1 cellular context compared by ENCODE assay signal in genomic region chr10:20885678-20886077, GRCh38.
A peak's percentile ranks its signal among the peaks of the same experiment; 100 is the strongest.
TF ChIP-seq lines count a peak whose summit lies in the region.

No MANE protein-coding gene starts in this region.

TF ChIP-seq in HEK293, 187 proteins besides CTCF, POLR2A, EP300 and RAD21 (continued from another document and continues in another):
- TF ChIP-seq, protein P1, sequence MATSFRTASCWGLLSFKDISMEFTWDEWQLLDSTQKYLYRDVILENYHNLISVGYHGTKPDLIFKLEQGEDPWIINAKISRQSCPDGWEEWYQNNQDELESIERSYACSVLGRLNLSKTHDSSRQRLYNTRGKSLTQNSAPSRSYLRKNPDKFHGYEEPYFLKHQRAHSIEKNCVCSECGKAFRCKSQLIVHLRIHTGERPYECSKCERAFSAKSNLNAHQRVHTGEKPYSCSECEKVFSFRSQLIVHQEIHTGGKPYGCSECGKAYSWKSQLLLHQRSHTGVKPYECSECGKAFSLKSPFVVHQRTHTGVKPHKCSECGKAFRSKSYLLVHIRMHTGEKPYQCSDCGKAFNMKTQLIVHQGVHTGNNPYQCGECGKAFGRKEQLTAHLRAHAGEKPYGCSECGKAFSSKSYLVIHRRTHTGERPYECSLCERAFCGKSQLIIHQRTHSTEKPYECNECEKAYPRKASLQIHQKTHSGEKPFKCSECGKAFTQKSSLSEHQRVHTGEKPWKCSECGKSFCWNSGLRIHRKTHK (tag by site-specific recombination; IDR thresholded peaks at IDR 0.05) = no peak
- TF ChIP-seq ZNF639 (tag by site-specific recombination; IDR thresholded peaks at IDR 0.05) (peak; percentile 96), ZNF549 (tag by site-specific recombination; IDR thresholded peaks at IDR 0.05) (no peak), ZFP41 (tag by site-specific recombination; IDR thresholded peaks at IDR 0.05; ENCODE audit: borderline replicate concordance) (no peak), KLF1 (tag by site-specific recombination; IDR thresholded peaks at IDR 0.05) (no peak), ZNF626 (tag by site-specific recombination; IDR thresholded peaks at IDR 0.05) (no peak), ZNF133 (tag by site-specific recombination; IDR thresholded peaks at IDR 0.05) (no peak), ZNF501 (tag by site-specific recombination; IDR thresholded peaks at IDR 0.05) (0 out of 2 replicates have a peak, but pooled peaks have one; percentile 63), ZNF19 (tag by site-specific recombination; IDR thresholded peaks at IDR 0.05; ENCODE audit: low read depth) (no peak), ZNF138 (tag by site-specific recombination; IDR thresholded peaks at IDR 0.05; ENCODE audit: borderline replicate concordance) (no peak), ZNF768 (tag by site-specific recombination; IDR thresholded peaks at IDR 0.05) (no peak), ZNF777 (tag by site-specific recombination; IDR thresholded peaks at IDR 0.05; ENCODE audit: borderline replicate concordance) (no peak), ZNF23 (tag by site-specific recombination; IDR thresholded peaks at IDR 0.05; ENCODE audit: borderline replicate concordance) (no peak), ZNF174 (tag by site-specific recombination; IDR thresholded peaks at IDR 0.05) (no peak), KLF10 (tag by site-specific recombination; IDR thresholded peaks at IDR 0.05) (peak; percentile 80), ZNF664 (tag by site-specific recombination; IDR thresholded peaks at IDR 0.05) (peak; percentile 44), ZNF561 (tag by site-specific recombination; IDR thresholded peaks at IDR 0.05; ENCODE audit: borderline replicate concordance) (no peak), ZNF146 (tag by site-specific recombination; IDR thresholded peaks at IDR 0.05) (0 out of 2 replicates have a peak, but pooled peaks have one; percentile 36), ZNF132 (tag by site-specific recombination; IDR thresholded peaks at IDR 0.05; ENCODE audit: borderline replicate concordance) (no peak), ZNF624 (tag by site-specific recombination; IDR thresholded peaks at IDR 0.05) (no peak), ZNF654 (tag by site-specific recombination; IDR thresholded peaks at IDR 0.05; ENCODE audit: low read depth) (peak; percentile 8; the same call in 1 of the 2 replicates), ZBTB20 (tag by site-specific recombination; IDR thresholded peaks at IDR 0.05) (no peak), ZNF530 (tag by site-specific recombination; IDR thresholded peaks at IDR 0.05; ENCODE audit: low read depth) (no peak), YY2 (tag by site-specific recombination; IDR thresholded peaks at IDR 0.05) (peak; percentile 64), PRDM1 (tag by site-specific recombination; IDR thresholded peaks at IDR 0.05) (peak; percentile 61; the same call in 1 of the 2 replicates), ZNF2 (tag by site-specific recombination; IDR thresholded peaks at IDR 0.05) (no peak), GLIS1 (tag by site-specific recombination; IDR thresholded peaks at IDR 0.05) (peak; percentile 22; the same call in 1 of the 2 replicates), TCF7L2 (IDR thresholded peaks at IDR 0.05; ENCODE audit: borderline replicate concordance, low read depth, low read length) (peak; percentile 76; the same call in 1 of the 2 replicates), ZNF776 (tag by site-specific recombination; IDR thresholded peaks at IDR 0.05; ENCODE audit: borderline replicate concordance) (no peak), ZNF837 (tag by site-specific recombination; IDR thresholded peaks at IDR 0.05) (no peak)
- TF ChIP-seq, protein P2, sequence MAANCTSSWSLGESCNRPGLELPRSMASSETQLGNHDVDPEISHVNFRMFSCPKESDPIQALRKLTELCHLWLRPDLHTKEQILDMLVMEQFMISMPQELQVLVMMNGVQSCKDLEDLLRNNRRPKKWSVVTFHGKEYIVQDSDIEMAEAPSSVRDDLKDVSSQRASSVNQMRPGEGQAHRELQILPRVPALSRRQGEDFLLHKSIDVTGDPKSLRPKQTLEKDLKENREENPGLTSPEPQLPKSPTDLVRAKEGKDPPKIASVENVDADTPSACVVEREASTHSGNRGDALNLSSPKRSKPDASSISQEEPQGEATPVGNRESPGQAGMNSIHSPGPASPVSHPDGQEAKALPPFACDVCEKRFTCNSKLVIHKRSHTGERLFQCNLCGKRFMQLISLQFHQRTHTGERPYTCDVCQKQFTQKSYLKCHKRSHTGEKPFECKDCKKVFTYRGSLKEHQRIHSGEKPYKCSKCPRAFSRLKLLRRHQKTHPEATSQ (tag by site-specific recombination; IDR thresholded peaks at IDR 0.05) = no peak
- TF ChIP-seq, protein P3, sequence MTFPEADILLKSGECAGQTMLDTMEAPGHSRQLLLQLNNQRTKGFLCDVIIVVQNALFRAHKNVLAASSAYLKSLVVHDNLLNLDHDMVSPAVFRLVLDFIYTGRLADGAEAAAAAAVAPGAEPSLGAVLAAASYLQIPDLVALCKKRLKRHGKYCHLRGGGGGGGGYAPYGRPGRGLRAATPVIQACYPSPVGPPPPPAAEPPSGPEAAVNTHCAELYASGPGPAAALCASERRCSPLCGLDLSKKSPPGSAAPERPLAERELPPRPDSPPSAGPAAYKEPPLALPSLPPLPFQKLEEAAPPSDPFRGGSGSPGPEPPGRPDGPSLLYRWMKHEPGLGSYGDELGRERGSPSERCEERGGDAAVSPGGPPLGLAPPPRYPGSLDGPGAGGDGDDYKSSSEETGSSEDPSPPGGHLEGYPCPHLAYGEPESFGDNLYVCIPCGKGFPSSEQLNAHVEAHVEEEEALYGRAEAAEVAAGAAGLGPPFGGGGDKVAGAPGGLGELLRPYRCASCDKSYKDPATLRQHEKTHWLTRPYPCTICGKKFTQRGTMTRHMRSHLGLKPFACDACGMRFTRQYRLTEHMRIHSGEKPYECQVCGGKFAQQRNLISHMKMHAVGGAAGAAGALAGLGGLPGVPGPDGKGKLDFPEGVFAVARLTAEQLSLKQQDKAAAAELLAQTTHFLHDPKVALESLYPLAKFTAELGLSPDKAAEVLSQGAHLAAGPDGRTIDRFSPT (tag by site-specific recombination; IDR thresholded peaks at IDR 0.05) = peak; percentile 88
- TF ChIP-seq, protein P4, sequence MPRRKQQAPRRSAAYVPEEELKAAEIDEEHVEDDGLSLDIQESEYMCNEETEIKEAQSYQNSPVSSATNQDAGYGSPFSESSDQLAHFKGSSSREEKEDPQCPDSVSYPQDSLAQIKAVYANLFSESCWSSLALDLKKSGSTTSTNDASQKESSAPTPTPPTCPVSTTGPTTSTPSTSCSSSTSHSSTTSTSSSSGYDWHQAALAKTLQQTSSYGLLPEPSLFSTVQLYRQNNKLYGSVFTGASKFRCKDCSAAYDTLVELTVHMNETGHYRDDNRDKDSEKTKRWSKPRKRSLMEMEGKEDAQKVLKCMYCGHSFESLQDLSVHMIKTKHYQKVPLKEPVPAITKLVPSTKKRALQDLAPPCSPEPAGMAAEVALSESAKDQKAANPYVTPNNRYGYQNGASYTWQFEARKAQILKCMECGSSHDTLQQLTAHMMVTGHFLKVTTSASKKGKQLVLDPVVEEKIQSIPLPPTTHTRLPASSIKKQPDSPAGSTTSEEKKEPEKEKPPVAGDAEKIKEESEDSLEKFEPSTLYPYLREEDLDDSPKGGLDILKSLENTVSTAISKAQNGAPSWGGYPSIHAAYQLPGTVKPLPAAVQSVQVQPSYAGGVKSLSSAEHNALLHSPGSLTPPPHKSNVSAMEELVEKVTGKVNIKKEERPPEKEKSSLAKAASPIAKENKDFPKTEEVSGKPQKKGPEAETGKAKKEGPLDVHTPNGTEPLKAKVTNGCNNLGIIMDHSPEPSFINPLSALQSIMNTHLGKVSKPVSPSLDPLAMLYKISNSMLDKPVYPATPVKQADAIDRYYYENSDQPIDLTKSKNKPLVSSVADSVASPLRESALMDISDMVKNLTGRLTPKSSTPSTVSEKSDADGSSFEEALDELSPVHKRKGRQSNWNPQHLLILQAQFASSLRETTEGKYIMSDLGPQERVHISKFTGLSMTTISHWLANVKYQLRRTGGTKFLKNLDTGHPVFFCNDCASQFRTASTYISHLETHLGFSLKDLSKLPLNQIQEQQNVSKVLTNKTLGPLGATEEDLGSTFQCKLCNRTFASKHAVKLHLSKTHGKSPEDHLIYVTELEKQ (tag by site-specific recombination; IDR thresholded peaks at IDR 0.05; ENCODE audit: borderline replicate concordance) = peak; percentile 88
- TF ChIP-seq, protein P5, sequence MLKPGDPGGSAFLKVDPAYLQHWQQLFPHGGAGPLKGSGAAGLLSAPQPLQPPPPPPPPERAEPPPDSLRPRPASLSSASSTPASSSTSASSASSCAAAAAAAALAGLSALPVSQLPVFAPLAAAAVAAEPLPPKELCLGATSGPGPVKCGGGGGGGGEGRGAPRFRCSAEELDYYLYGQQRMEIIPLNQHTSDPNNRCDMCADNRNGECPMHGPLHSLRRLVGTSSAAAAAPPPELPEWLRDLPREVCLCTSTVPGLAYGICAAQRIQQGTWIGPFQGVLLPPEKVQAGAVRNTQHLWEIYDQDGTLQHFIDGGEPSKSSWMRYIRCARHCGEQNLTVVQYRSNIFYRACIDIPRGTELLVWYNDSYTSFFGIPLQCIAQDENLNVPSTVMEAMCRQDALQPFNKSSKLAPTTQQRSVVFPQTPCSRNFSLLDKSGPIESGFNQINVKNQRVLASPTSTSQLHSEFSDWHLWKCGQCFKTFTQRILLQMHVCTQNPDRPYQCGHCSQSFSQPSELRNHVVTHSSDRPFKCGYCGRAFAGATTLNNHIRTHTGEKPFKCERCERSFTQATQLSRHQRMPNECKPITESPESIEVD (tag by site-specific recombination; IDR thresholded peaks at IDR 0.05) = peak; percentile 97
- TF ChIP-seq, protein P6, sequence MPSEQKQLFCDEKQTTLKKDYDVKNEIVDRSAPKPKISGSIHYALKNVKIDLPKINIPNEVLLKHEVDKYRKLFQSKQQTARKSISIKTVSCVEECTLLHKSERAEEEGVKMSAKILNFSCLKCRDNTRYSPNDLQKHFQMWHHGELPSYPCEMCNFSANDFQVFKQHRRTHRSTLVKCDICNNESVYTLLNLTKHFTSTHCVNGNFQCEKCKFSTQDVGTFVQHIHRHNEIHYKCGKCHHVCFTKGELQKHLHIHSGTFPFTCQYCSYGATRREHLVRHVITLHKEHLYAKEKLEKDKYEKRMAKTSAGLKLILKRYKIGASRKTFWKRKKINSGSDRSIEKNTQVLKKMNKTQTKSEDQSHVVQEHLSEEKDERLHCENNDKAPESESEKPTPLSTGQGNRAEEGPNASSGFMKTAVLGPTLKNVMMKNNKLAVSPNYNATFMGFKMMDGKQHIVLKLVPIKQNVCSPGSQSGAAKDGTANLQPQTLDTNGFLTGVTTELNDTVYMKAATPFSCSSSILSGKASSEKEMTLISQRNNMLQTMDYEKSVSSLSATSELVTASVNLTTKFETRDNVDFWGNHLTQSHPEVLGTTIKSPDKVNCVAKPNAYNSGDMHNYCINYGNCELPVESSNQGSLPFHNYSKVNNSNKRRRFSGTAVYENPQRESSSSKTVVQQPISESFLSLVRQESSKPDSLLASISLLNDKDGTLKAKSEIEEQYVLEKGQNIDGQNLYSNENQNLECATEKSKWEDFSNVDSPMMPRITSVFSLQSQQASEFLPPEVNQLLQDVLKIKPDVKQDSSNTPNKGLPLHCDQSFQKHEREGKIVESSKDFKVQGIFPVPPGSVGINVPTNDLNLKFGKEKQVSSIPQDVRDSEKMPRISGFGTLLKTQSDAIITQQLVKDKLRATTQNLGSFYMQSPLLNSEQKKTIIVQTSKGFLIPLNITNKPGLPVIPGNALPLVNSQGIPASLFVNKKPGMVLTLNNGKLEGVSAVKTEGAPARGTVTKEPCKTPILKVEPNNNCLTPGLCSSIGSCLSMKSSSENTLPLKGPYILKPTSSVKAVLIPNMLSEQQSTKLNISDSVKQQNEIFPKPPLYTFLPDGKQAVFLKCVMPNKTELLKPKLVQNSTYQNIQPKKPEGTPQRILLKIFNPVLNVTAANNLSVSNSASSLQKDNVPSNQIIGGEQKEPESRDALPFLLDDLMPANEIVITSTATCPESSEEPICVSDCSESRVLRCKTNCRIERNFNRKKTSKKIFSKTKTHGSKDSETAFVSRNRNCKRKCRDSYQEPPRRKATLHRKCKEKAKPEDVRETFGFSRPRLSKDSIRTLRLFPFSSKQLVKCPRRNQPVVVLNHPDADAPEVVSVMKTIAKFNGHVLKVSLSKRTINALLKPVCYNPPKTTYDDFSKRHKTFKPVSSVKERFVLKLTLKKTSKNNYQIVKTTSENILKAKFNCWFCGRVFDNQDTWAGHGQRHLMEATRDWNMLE (tag by site-specific recombination; conservative IDR thresholded peaks at IDR 0.05; ENCODE audit: low read depth) = peak; percentile 38; the same call in 1 of the 2 replicates
- TF ChIP-seq, protein P7, sequence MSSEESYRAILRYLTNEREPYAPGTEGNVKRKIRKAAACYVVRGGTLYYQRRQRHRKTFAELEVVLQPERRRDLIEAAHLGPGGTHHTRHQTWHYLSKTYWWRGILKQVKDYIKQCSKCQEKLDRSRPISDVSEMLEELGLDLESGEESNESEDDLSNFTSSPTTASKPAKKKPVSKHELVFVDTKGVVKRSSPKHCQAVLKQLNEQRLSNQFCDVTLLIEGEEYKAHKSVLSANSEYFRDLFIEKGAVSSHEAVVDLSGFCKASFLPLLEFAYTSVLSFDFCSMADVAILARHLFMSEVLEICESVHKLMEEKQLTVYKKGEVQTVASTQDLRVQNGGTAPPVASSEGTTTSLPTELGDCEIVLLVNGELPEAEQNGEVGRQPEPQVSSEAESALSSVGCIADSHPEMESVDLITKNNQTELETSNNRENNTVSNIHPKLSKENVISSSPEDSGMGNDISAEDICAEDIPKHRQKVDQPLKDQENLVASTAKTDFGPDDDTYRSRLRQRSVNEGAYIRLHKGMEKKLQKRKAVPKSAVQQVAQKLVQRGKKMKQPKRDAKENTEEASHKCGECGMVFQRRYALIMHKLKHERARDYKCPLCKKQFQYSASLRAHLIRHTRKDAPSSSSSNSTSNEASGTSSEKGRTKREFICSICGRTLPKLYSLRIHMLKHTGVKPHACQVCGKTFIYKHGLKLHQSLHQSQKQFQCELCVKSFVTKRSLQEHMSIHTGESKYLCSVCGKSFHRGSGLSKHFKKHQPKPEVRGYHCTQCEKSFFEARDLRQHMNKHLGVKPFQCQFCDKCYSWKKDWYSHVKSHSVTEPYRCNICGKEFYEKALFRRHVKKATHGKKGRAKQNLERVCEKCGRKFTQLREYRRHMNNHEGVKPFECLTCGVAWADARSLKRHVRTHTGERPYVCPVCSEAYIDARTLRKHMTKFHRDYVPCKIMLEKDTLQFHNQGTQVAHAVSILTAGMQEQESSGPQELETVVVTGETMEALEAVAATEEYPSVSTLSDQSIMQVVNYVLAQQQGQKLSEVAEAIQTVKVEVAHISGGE (tag by site-specific recombination; conservative IDR thresholded peaks at IDR 0.05; ENCODE audit: low read depth) = no peak
- TF ChIP-seq, protein P8, sequence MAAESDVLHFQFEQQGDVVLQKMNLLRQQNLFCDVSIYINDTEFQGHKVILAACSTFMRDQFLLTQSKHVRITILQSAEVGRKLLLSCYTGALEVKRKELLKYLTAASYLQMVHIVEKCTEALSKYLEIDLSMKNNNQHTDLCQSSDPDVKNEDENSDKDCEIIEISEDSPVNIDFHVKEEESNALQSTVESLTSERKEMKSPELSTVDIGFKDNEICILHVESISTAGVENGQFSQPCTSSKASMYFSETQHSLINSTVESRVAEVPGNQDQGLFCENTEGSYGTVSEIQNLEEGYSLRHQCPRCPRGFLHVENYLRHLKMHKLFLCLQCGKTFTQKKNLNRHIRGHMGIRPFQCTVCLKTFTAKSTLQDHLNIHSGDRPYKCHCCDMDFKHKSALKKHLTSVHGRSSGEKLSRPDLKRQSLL (tag by site-specific recombination; IDR thresholded peaks at IDR 0.05) = no peak
